In genomic region chr17:39634384-39634871, GRCh38 we compare ENCODE assay signal across 1 cellular context.
A peak's percentile ranks its signal among the peaks of the same experiment; 100 is the strongest.
TF ChIP-seq lines count a peak whose summit lies in the region.

No MANE protein-coding gene starts in this region.

TF ChIP-seq in GM12878, 131 proteins besides CTCF, POLR2A, EP300 and RAD21:
- no peak for TF ChIP-seq ZNF207 (IDR thresholded peaks at IDR 0.05; ENCODE audit: borderline replicate concordance)
- TF ChIP-seq SMARCA5 (IDR thresholded peaks at IDR 0.05), result no peak
- TF ChIP-seq, protein P1, sequence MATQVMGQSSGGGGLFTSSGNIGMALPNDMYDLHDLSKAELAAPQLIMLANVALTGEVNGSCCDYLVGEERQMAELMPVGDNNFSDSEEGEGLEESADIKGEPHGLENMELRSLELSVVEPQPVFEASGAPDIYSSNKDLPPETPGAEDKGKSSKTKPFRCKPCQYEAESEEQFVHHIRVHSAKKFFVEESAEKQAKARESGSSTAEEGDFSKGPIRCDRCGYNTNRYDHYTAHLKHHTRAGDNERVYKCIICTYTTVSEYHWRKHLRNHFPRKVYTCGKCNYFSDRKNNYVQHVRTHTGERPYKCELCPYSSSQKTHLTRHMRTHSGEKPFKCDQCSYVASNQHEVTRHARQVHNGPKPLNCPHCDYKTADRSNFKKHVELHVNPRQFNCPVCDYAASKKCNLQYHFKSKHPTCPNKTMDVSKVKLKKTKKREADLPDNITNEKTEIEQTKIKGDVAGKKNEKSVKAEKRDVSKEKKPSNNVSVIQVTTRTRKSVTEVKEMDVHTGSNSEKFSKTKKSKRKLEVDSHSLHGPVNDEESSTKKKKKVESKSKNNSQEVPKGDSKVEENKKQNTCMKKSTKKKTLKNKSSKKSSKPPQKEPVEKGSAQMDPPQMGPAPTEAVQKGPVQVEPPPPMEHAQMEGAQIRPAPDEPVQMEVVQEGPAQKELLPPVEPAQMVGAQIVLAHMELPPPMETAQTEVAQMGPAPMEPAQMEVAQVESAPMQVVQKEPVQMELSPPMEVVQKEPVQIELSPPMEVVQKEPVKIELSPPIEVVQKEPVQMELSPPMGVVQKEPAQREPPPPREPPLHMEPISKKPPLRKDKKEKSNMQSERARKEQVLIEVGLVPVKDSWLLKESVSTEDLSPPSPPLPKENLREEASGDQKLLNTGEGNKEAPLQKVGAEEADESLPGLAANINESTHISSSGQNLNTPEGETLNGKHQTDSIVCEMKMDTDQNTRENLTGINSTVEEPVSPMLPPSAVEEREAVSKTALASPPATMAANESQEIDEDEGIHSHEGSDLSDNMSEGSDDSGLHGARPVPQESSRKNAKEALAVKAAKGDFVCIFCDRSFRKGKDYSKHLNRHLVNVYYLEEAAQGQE (IDR thresholded peaks at IDR 0.05; ENCODE audit: low read depth, low read length), result no peak
- TF ChIP-seq, protein P2, sequence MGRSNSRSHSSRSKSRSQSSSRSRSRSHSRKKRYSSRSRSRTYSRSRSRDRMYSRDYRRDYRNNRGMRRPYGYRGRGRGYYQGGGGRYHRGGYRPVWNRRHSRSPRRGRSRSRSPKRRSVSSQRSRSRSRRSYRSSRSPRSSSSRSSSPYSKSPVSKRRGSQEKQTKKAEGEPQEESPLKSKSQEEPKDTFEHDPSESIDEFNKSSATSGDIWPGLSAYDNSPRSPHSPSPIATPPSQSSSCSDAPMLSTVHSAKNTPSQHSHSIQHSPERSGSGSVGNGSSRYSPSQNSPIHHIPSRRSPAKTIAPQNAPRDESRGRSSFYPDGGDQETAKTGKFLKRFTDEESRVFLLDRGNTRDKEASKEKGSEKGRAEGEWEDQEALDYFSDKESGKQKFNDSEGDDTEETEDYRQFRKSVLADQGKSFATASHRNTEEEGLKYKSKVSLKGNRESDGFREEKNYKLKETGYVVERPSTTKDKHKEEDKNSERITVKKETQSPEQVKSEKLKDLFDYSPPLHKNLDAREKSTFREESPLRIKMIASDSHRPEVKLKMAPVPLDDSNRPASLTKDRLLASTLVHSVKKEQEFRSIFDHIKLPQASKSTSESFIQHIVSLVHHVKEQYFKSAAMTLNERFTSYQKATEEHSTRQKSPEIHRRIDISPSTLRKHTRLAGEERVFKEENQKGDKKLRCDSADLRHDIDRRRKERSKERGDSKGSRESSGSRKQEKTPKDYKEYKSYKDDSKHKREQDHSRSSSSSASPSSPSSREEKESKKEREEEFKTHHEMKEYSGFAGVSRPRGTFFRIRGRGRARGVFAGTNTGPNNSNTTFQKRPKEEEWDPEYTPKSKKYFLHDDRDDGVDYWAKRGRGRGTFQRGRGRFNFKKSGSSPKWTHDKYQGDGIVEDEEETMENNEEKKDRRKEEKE (IDR thresholded peaks at IDR 0.05), result no peak
- 0 out of 2 replicates have a peak, but pooled peaks have one; percentile 27 for TF ChIP-seq IKZF1 (conservative IDR thresholded peaks at IDR 0.05)
- no peak for TF ChIP-seq KDM1A (IDR thresholded peaks at IDR 0.05; ENCODE audit: borderline replicate concordance)
